Comparison of ENCODE assay signal across 18 cellular contexts in genomic region chr6:12105271-12105670, GRCh38.
DNase-seq lines count a peak whose midpoint lies in the region; ATAC-seq, FAIRE-seq and TF ChIP-seq lines count a peak whose summit lies in the region.
"Had no signal": no experiment of that assay in that cellular context is flagged by ENCODE, and none has a peak within 500 bp of the region (broad histone marks: within the 10 kb centered on the region; RNA-seq: fewer than 3 reads in every experiment).

No MANE protein-coding gene starts in this region.

- H3K27me3 ChIP-seq in small intestine (ENCODE audit: control insufficient read depth in 2 of 2, insufficient read depth in 2 of 2, low read length in 2 of 2) = no peaks in the 10 kb centered on the region

- 0 out of 2 replicates have a peak, but pooled peaks cover 2% of the 10 kb centered on the region for H3K4me1 ChIP-seq in HEK293 (ENCODE audit: control insufficient read depth, insufficient read depth, low read length)
- H3K4me1 ChIP-seq in small intestine (ENCODE audit: control insufficient read depth in 2 of 2, insufficient read depth in 1 of 2, low read depth in 1 of 2, low read length in 1 of 2) = peaks cover 0 to 2% of the 10 kb centered on the region in 2 donors
- H3K4me1 ChIP-seq: HAP-1 had no signal

- DNase-seq in Right ventricle myocardium superior = no peak
- no peak for DNase-seq in left cardiac atrium
- no peak for DNase-seq in left colon
- peak; percentile 72 for DNase-seq in small intestine
- no peak for DNase-seq in COR-L47 (lab: John Stamatoyannopoulos, UW)
- DNase-seq: AML-193; CD4-positive, alpha-beta T cell; DMS153; DMS79; GDM1; GM23248; IMR-90 had no signal

- H3K9me3 ChIP-seq in HEK293 (ENCODE audit: control insufficient read depth, insufficient read depth, low read depth, low read length) = no peaks in the 10 kb centered on the region
- no peaks in the 10 kb centered on the region for H3K9me3 ChIP-seq in small intestine (ENCODE audit: control insufficient read depth, low read depth)
- H3K9me3 ChIP-seq: HAP-1 had no signal

- POLR2A ChIA-PET in HEK293 (lab: Yijun Ruan, JAX) = interaction anchor here (0.6 kb wide), 1 partner anchor 29 kb away, joined by 5 read pairs; no protein-coding TSS in a partner anchor

- no peak for FAIRE-seq in small intestine (lab: Jason Lieb, UNC)
- FAIRE-seq: GM12892, GM18507 had no signal

- H3K4me3 ChIP-seq in HEK293 (ENCODE audit: low read depth, low read length) (no peak overlapping the region), small intestine (ENCODE audit: low read depth in 1 of 2, low read length in 2 of 2) (no peak overlapping the region)
- H3K4me3 ChIP-seq: GM23248, HAP-1 had no signal

- TF ChIP-seq CTCF in HEK293 (tag by site-specific recombination; IDR thresholded peaks at IDR 0.05) = no peak

- intact Hi-C loops in Right ventricle myocardium superior (cut with DNase I) (no loop called here), left cardiac atrium (cut with DNase I) (no loop called here), left colon (cut with DNase I, micrococcal nuclease) (no loop called here)

- ATAC-seq in Right ventricle myocardium superior (ENCODE audit: poor library complexity) = peak; percentile 38
- ATAC-seq in left cardiac atrium = no peak
- ATAC-seq in left colon = peak; percentile 71

- H3K36me3 ChIP-seq in HEK293 (ENCODE audit: control insufficient read depth in 2 of 2, insufficient read depth in 1 of 2, low read length in 2 of 2) (peaks cover 0 to 9% of the 10 kb centered on the region in 2 experiments; a peak in 1 of 3 replicates), small intestine (ENCODE audit: control insufficient read depth in 2 of 2, insufficient read depth in 2 of 2, low read length in 2 of 2) (peaks cover 0 to 3% of the 10 kb centered on the region in 2 donors)
- H3K36me3 ChIP-seq: HAP-1 had no signal

- H3K27ac ChIP-seq in HEK293 (ENCODE audit: extremely low read depth, low read depth, low read length) (no peak overlapping the region), small intestine (ENCODE audit: low read depth in 1 of 2, low read length in 1 of 2) (no peak overlapping the region)
- H3K27ac ChIP-seq: C4-2B, GM23248, HL-60 had no signal

- CTCF ChIA-PET in HEK293 (lab: Yijun Ruan, JAX) = interaction anchor here (0.5 kb wide), 1 partner anchor 450 kb away, joined by 3 read pairs; no protein-coding TSS in a partner anchor

- 22 to 58% (median 36%) methylated on average over 2 of the region's 2 CpGs for WGBS in small intestine, 3 donors

TF ChIP-seq in HEK293, 187 proteins besides CTCF, POLR2A, EP300 and RAD21:
- TF ChIP-seq ZNF19 (tag by site-specific recombination; IDR thresholded peaks at IDR 0.05; ENCODE audit: low read depth) = no peak
- peak; percentile 14; the same call in 1 of the 2 replicates for TF ChIP-seq FEZF1 (tag by site-specific recombination; IDR thresholded peaks at IDR 0.05)
- no peak for TF ChIP-seq ZNF394 (tag by site-specific recombination; IDR thresholded peaks at IDR 0.05; ENCODE audit: borderline replicate concordance)
- no peak for TF ChIP-seq ZNF112 (tag by site-specific recombination; IDR thresholded peaks at IDR 0.05)
- TF ChIP-seq, protein P1, sequence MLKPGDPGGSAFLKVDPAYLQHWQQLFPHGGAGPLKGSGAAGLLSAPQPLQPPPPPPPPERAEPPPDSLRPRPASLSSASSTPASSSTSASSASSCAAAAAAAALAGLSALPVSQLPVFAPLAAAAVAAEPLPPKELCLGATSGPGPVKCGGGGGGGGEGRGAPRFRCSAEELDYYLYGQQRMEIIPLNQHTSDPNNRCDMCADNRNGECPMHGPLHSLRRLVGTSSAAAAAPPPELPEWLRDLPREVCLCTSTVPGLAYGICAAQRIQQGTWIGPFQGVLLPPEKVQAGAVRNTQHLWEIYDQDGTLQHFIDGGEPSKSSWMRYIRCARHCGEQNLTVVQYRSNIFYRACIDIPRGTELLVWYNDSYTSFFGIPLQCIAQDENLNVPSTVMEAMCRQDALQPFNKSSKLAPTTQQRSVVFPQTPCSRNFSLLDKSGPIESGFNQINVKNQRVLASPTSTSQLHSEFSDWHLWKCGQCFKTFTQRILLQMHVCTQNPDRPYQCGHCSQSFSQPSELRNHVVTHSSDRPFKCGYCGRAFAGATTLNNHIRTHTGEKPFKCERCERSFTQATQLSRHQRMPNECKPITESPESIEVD (tag by site-specific recombination; IDR thresholded peaks at IDR 0.05) = 0 out of 2 replicates have a peak, but pooled peaks have one; percentile 33
- no peak for TF ChIP-seq ZNF513 (tag by site-specific recombination; IDR thresholded peaks at IDR 0.05)
- TF ChIP-seq ZBTB44 (tag by site-specific recombination; IDR thresholded peaks at IDR 0.05) = 0 out of 2 replicates have a peak, but pooled peaks have one; percentile 10
- TF ChIP-seq MZF1 (tag by site-specific recombination; IDR thresholded peaks at IDR 0.05; ENCODE audit: borderline replicate concordance) = no peak
- no peak for TF ChIP-seq ZNF626 (tag by site-specific recombination; IDR thresholded peaks at IDR 0.05)
- no peak for TF ChIP-seq GLI4 (tag by site-specific recombination; IDR thresholded peaks at IDR 0.05)
TF ChIP-seq in HEK293: peak in this region for 3.

Comparison
In these comparisons a context has a peak if more than half of its experiments do, and no peak if none do; other contexts are left out.
1. ATAC-seq: peak in Right ventricle myocardium superior (single experiment) and left colon (single experiment); none in left cardiac atrium (0 of 2).